8 cellular contexts compared by ENCODE assay signal in the genomic region with DNA sequence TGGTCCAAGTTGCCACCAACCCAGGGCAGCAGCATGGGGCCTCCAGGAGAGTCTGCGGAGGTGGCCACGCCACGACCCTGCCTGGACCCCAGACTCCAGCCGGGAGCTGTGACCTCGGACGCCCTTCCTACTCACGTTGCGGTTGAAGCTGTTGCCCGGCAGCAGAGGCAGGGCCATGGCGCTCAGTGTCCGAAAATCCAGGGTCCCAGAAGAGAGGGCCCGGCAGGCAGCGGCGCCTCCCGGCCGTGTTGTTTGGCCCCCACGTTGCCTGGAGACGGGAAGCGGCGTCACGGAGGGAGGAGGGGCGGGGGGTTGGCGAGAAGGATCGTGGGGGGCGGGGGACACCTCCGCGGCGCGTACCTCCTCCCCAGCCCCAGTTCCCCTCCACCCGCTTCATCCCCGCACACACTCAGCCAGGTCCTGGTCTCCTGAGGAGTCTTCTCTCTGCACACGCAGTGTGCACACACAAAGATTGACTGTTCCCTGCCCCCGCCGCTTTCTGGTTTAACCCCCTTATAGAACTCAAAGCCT. TPM values are rescaled to one million over a fixed set of nuclear protein-coding genes. Genes with fewer than 3 reads are reported as not detected.
DNase-seq lines count a peak whose midpoint lies in the region; ATAC-seq and TF ChIP-seq lines count a peak whose summit lies in the region.

A gene with protein sequence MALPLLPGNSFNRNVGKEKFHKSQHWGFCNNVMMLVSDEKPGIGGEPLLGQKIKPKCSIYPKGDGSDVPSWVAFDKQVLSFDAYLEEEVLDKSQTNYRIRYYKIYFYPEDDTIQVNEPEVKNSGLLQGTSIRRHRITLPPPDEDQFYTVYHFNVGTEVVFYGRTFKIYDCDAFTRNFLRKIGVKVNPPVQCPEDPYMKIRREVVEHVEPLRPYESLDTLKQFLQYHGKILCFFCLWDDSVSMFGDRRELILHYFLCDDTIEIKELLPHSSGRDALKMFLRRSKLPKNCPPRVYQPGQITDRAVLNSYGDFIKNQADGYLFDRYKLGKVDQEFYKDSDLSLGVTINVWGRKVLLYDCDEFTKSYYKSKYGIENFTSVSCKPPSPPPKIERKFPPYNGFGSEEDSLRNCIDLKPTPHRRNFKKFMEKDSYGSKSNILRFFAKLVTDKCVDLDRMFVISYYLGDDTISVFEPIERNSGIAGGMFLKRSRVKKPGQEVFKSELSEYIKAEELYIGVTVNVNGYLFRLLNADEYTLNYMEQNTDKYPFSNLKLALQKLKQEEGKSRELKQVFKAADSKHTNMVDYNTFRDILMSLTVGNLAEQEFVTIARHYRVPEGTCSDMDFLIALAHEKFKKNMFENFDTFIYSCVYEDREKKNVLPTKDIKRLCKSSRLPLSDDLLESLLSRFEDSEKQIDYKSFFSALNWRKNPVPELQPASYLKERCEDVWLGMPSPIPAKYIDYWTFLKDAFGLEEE (minus strand): TSS at position 261 of the 531 bp plus-strand sequence. CDS start 84 bp downstream, at position 177.

- no peak for TF ChIP-seq CTCF in heart left ventricle (IDR thresholded peaks at IDR 0.05)

- 1 to 12% (median 7%) methylated on average over 10 to 28 of the region's 34 CpGs for WGBS in heart left ventricle, 4 donors

- peak; percentile 66 to 75 for ATAC-seq in activated naive CD4-positive, alpha-beta T cell treated with anti-CD3 and anti-CD28 coated beads, Interleukin-2, amount 50 U/mL, for 72 hours
- ATAC-seq in heart left ventricle (peak; percentile 71 to 89 (median 83)), GM21825 (IDR thresholded peaks at IDR 0.05; ENCODE audit: unreplicated experiment) (no peak), HG02885 (IDR thresholded peaks at IDR 0.05; ENCODE audit: poor library complexity, unreplicated experiment) (no peak), HG03469 (IDR thresholded peaks at IDR 0.05; ENCODE audit: unreplicated experiment) (no peak)

- peak within 1 kb of the TSS; percentile 88 to 90 for H3K27ac Mint-ChIP-seq in activated naive CD4-positive, alpha-beta T cell treated with anti-CD3 and anti-CD28 coated beads, Interleukin-2, amount 50 U/mL, for 72 hours

- H3K4me1 ChIP-seq in heart left ventricle (peaks cover 0 to 7% (median 0%) of the 10 kb centered on the region in 12 donors), rectal smooth muscle tissue (ENCODE audit: control insufficient read depth, insufficient read depth, low read length) (no peaks in the 10 kb centered on the region)

- H3K9me3 Mint-ChIP-seq in activated naive CD4-positive, alpha-beta T cell treated with anti-CD3 and anti-CD28 coated beads, Interleukin-2, amount 50 U/mL, for 72 hours = no peaks in the 10 kb centered on the region

- H3K36me3 Mint-ChIP-seq in activated naive CD4-positive, alpha-beta T cell treated with anti-CD3 and anti-CD28 coated beads, Interleukin-2, amount 50 U/mL, for 72 hours = no peaks in the 10 kb centered on the region

- H3K36me3 ChIP-seq in heart left ventricle (no peaks in the 10 kb centered on the region), rectal smooth muscle tissue (ENCODE audit: control insufficient read depth, insufficient read depth, low read length) (no peaks in the 10 kb centered on the region)

- no peaks in the 10 kb centered on the region for H3K9me3 ChIP-seq in heart left ventricle

- H3K27ac ChIP-seq in heart left ventricle = peak within 1 kb of the TSS in 3 of 12 donors; percentile 47 to 59 (median 54)
- H3K27ac ChIP-seq in rectal smooth muscle tissue (ENCODE audit: low read depth, low read length) = no peak within 1 kb of the TSS

- peak within 1 kb of the TSS; percentile 7 to 67 (median 52) for H3K4me3 ChIP-seq in heart left ventricle
- H3K4me3 ChIP-seq in rectal smooth muscle tissue (ENCODE audit: low read length) = peak within 1 kb of the TSS; percentile 55

- intact Hi-C loops in heart left ventricle (cut with DNase I) = no loop called here

- H3K27me3 ChIP-seq in heart left ventricle (peaks cover 0 to 43% (median 0%) of the 10 kb centered on the region in 9 donors), rectal smooth muscle tissue (ENCODE audit: control insufficient read depth, insufficient read depth, low read length) (no peaks in the 10 kb centered on the region)

- TF ChIP-seq POLR2A in heart left ventricle (IDR thresholded peaks at IDR 0.05) = no peak

- DNase-seq in ELF-1 (ENCODE audit: low read depth, low spot score) = peak; percentile 42
- DNase-seq in OCI-M1 (lab: John Stamatoyannopoulos, UW) = peak; percentile 58
- DNase-seq in activated naive CD4-positive, alpha-beta T cell treated with anti-CD3 and anti-CD28 coated beads, Interleukin-2, amount 50 U/mL, for 72 hours (ENCODE audit: low spot score in 2 of 2) = peak in 1 of 2 donors; percentile 15
- peak; percentile 43 to 72 (median 48) for DNase-seq in heart left ventricle

- H3K9ac ChIP-seq in rectal smooth muscle tissue (ENCODE audit: low read length) = no peak within 1 kb of the TSS

RNA-seq across cellular contexts. Expression of the gene that starts here (rescaled TPM):
- total RNA-seq in activated naive CD4-positive, alpha-beta T cell treated with anti-CD3 and anti-CD28 coated beads, Interleukin-2, amount 50 U/mL, for 72 hours = under 1 TPM; 0.41 TPM
- 10 to 100 TPM in 2 of 9 donors, 1 to 10 TPM in 7; 5.7 to 15.6 (median 7.5) TPM for total RNA-seq in heart left ventricle
- 1 to 10 TPM; 1.8 to 7.5 TPM for polyA plus RNA-seq in heart left ventricle

Comparison
In these comparisons a context has a peak if more than half of its experiments do, and no peak if none do; other contexts are left out.
1. RNA of the gene that starts here (total RNA-seq): 5.7 to 15.6 TPM in heart left ventricle; 0.41 TPM in activated naive CD4-positive, alpha-beta T cell treated with anti-CD3 and anti-CD28 coated beads, Interleukin-2, amount 50 U/mL, for 72 hours; every median in the first group is over 4 times any median in the second.
2. Peak in ATAC-seq in activated naive CD4-positive, alpha-beta T cell treated with anti-CD3 and anti-CD28 coated beads, Interleukin-2, amount 50 U/mL, for 72 hours; RNA of the gene not detected or under 1 TPM.
3. ATAC-seq: peak in heart left ventricle (4 of 4); none in GM21825 (single experiment), HG02885 (single experiment) and HG03469 (single experiment).